Comparison of ENCODE assay signal across 8 cellular contexts in genomic region chr11:61747389-61748285, GRCh38. TPM values are rescaled to one million over a fixed set of nuclear protein-coding genes. Genes with fewer than 3 reads are reported as not detected.
DNase-seq lines count a peak whose midpoint lies in the region; ATAC-seq and TF ChIP-seq lines count a peak whose summit lies in the region.

No MANE protein-coding gene starts in this region.

- H3K27me3 ChIP-seq in endodermal cell (ENCODE audit: control insufficient read depth, insufficient read depth, low read length, poor library complexity, severe bottlenecking) (no peaks in the 10 kb centered on the region), stomach (peaks cover 0 to 15% (median 0%) of the 10 kb centered on the region in 3 donors)

- no peak overlapping the region for H3K4me3 Mint-ChIP-seq in activated CD4-positive, alpha-beta T cell treated with anti-CD3 and anti-CD28 coated beads, Interleukin-2, amount 10 ng/mL, durations not matched to agents 24 days and 14 days
- no peak overlapping the region for H3K4me3 Mint-ChIP-seq in endodermal cell

- H3K27ac Mint-ChIP-seq in activated CD4-positive, alpha-beta T cell treated with anti-CD3 and anti-CD28 coated beads, Interleukin-2, amount 10 ng/mL, durations not matched to agents 24 days and 14 days = no peak overlapping the region
- no peak overlapping the region for H3K27ac Mint-ChIP-seq in endodermal cell

- no peaks in the 10 kb centered on the region for H3K9me3 Mint-ChIP-seq in activated CD4-positive, alpha-beta T cell treated with anti-CD3 and anti-CD28 coated beads, Interleukin-2, amount 10 ng/mL, durations not matched to agents 24 days and 14 days
- no peaks in the 10 kb centered on the region for H3K9me3 Mint-ChIP-seq in endodermal cell

- peak; percentile 57 for ATAC-seq in GM19455 (IDR thresholded peaks at IDR 0.05; ENCODE audit: unreplicated experiment)
- no peak for ATAC-seq in GM21529 (IDR thresholded peaks at IDR 0.05; ENCODE audit: unreplicated experiment)

- H3K27me3 Mint-ChIP-seq in activated CD4-positive, alpha-beta T cell treated with anti-CD3 and anti-CD28 coated beads, Interleukin-2, amount 10 ng/mL, durations not matched to agents 24 days and 14 days = peaks cover 13% of the 10 kb centered on the region
- peaks cover 13% of the 10 kb centered on the region for H3K27me3 Mint-ChIP-seq in endodermal cell (ENCODE audit: insufficient read depth)

- WGBS in endodermal cell (ENCODE audit: insufficient coverage in 1 of 2, insufficient read length in 1 of 2), 2 experiments = 63 to 89% methylated on average over 4 to 13 of the region's 14 CpGs
- 27 to 54% (median 36%) methylated on average over 9 to 14 of the region's 14 CpGs for WGBS in stomach, 5 donors

- H3K9me3 ChIP-seq in endodermal cell (ENCODE audit: control insufficient read depth, low read length) (no peaks in the 10 kb centered on the region), stomach (no peaks in the 10 kb centered on the region)

- H3K36me3 Mint-ChIP-seq in activated CD4-positive, alpha-beta T cell treated with anti-CD3 and anti-CD28 coated beads, Interleukin-2, amount 10 ng/mL, durations not matched to agents 24 days and 14 days (ENCODE audit: low read depth) = no peaks in the 10 kb centered on the region
- H3K36me3 Mint-ChIP-seq in endodermal cell (ENCODE audit: low read depth) = peaks cover 3% of the 10 kb centered on the region

- peak; percentile 94 for TF ChIP-seq CTCF in endodermal cell (conservative IDR thresholded peaks at IDR 0.05)
- TF ChIP-seq CTCF in stomach (IDR thresholded peaks at IDR 0.05) = peak in 5 of 7 experiments; percentile 83 to 93 (median 92)

- H3K4me1 Mint-ChIP-seq in activated CD4-positive, alpha-beta T cell treated with anti-CD3 and anti-CD28 coated beads, Interleukin-2, amount 10 ng/mL, durations not matched to agents 24 days and 14 days = peaks cover 3% of the 10 kb centered on the region
- peaks cover 8% of the 10 kb centered on the region for H3K4me1 Mint-ChIP-seq in endodermal cell

- no peaks in the 10 kb centered on the region for H3K36me3 ChIP-seq in endodermal cell (ENCODE audit: control insufficient read depth, insufficient read depth, low read length)
- peaks cover 0 to 20% (median 12%) of the 10 kb centered on the region in 4 donors for H3K36me3 ChIP-seq in stomach

- TF ChIP-seq POLR2A in stomach (IDR thresholded peaks at IDR 0.05) = no peak

- DNase-seq in C1 segment of cervical spinal cord (lab: John Stamatoyannopoulos, UW) = peak in 10 of 14 donors; percentile 37 to 85 (median 70)
- DNase-seq in MV-4-11 (lab: John Stamatoyannopoulos, UW) = peak; percentile 38
- peak; percentile 88 for DNase-seq in activated CD4-positive, alpha-beta T cell treated with anti-CD3 and anti-CD28 coated beads, Interleukin-2, amount 10 ng/mL, durations not matched to agents 24 days and 14 days
- peak; percentile 95 for DNase-seq in endodermal cell
- peak; percentile 70 to 75 for DNase-seq in lung microvascular endothelial cell (ENCODE audit: low read depth in 2 of 2)
- peak; percentile 91 for DNase-seq in stomach

- H3K27ac ChIP-seq in endodermal cell (ENCODE audit: low read depth, low read length) = no peak overlapping the region
- H3K27ac ChIP-seq in stomach = peak overlapping the region in 4 of 5 donors; percentile 24 to 66 (median 52)

- no peak overlapping the region for H3K4me3 ChIP-seq in endodermal cell (ENCODE audit: low read length)
- H3K4me3 ChIP-seq in stomach = no peak overlapping the region

- TF ChIP-seq EP300 in stomach (IDR thresholded peaks at IDR 0.05) = no peak

- peaks cover 15% of the 10 kb centered on the region for H3K4me1 ChIP-seq in endodermal cell (ENCODE audit: control insufficient read depth, insufficient read depth, low read length)
- peaks cover 12 to 23% (median 16%) of the 10 kb centered on the region in 4 donors for H3K4me1 ChIP-seq in stomach

- no peak overlapping the region for H3K9ac ChIP-seq in endodermal cell (ENCODE audit: extremely low read depth, low read length, poor library complexity, severe bottlenecking)

- intact Hi-C loops in activated CD4-positive, alpha-beta T cell treated with anti-CD3 and anti-CD28 coated beads, Interleukin-2, amount 10 ng/mL, durations not matched to agents 24 days and 14 days (cut with micrococcal nuclease) = loop anchor here (5.0 kb wide), 1 partner anchor 360 kb away; no protein-coding TSS in a partner anchor
- intact Hi-C loops in stomach (cut with DNase I; ENCODE audit: low total_unique reads) = no loop called here

RNA-seq across cellular contexts. Expression of gene MYRF, which starts 4.8 kb away (rescaled TPM):
- total RNA-seq in activated CD4-positive, alpha-beta T cell treated with anti-CD3 and anti-CD28 coated beads, Interleukin-2, amount 10 ng/mL, durations not matched to agents 24 days and 14 days = 1.1 and 1.2 TPM in 2 replicates
- 10 to 100 TPM; 30.3 to 61.7 TPM for total RNA-seq in endodermal cell
- 16.6 TPM for polyA plus RNA-seq in endodermal cell (2013, experiment 1 of 2)
- polyA plus RNA-seq in endodermal cell (2013, experiment 2 of 2) = 14.9 TPM
- total RNA-seq in lung microvascular endothelial cell = 0.20 and 0.22 TPM in 2 replicates
- 100 to 1,000 TPM in 3 of 5 donors, 10 to 100 TPM in 1, 1 to 10 TPM in 1; 6.4 to 527 (median 240) TPM for total RNA-seq in stomach
- polyA plus RNA-seq in stomach = 10 to 100 TPM; 19.0 to 45.9 (median 20.5) TPM

RNA-seq across cellular contexts. Expression of gene TMEM258, which starts 44.8 kb away (rescaled TPM):
- total RNA-seq in activated CD4-positive, alpha-beta T cell treated with anti-CD3 and anti-CD28 coated beads, Interleukin-2, amount 10 ng/mL, durations not matched to agents 24 days and 14 days = 179 and 187 TPM in 2 replicates
- 100 to 1,000 TPM; 174 to 180 TPM for total RNA-seq in endodermal cell
- polyA plus RNA-seq in endodermal cell (2013, experiment 1 of 2) = 351 TPM
- polyA plus RNA-seq in endodermal cell (2013, experiment 2 of 2) = 284 TPM
- 116 and 161 TPM in 2 replicates for total RNA-seq in lung microvascular endothelial cell
- total RNA-seq in stomach = 10 to 100 TPM in 4 of 5 donors, not detected in 1; 24.1 to 50.3 (median 42.8) TPM
- 100 to 1,000 TPM; 184 to 274 (median 210) TPM for polyA plus RNA-seq in stomach

RNA-seq across cellular contexts. Expression of gene FEN1, which starts 45.1 kb away (rescaled TPM):
- total RNA-seq in activated CD4-positive, alpha-beta T cell treated with anti-CD3 and anti-CD28 coated beads, Interleukin-2, amount 10 ng/mL, durations not matched to agents 24 days and 14 days = 144 and 152 TPM in 2 replicates
- total RNA-seq in endodermal cell (10 to 100 TPM; 66.7 to 81.8 TPM), lung microvascular endothelial cell (8.3 and 19.2 TPM in 2 replicates), stomach (10 to 100 TPM in 2 of 5 donors, 1 to 10 TPM in 2, not detected in 1; 4.2 to 24.6 (median 10.4) TPM)
- polyA plus RNA-seq in endodermal cell (2013, experiment 1 of 2) = 52.7 TPM
- 49.1 TPM for polyA plus RNA-seq in endodermal cell (2013, experiment 2 of 2)
- polyA plus RNA-seq in stomach = 10 to 100 TPM in 1 of 3 donors, 1 to 10 TPM in 2; 5.0 to 14.3 (median 10.0) TPM

Comparison
In these comparisons a context has a peak if more than half of its experiments do, and no peak if none do; other contexts are left out.
1. DNase-seq: peak in every context shown above with its lines; median percentile 95 in endodermal cell; 91 in stomach; 88 in activated CD4-positive, alpha-beta T cell treated with anti-CD3 and anti-CD28 coated beads, Interleukin-2, amount 10 ng/mL, durations not matched to agents 24 days and 14 days; 72 in lung microvascular endothelial cell; 70 in C1 segment of cervical spinal cord; 38 in MV-4-11.